ENCODE assay signal across 20 cellular contexts in the genomic region with DNA sequence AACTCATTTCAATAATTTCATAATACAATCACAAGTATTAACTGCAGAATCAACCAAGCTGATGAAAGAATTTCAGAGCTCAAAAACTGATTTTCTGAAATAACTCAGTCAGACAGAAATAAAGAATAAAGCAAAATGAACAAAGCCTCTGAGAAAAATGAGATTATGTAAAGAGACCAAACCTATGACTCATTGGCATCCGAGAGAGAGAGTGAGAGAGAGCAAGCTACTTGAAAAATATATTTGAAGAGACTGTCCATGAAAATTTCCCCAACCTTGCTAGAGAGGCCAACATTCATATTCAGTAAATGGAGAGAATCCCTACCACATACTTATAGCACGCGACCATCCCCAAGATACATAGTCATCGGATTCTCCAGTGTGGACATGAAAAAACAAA.
"Had no signal": no experiment of that assay in that cellular context is flagged by ENCODE, and none has a peak within 500 bp of the region (broad histone marks: within the 10 kb centered on the region; RNA-seq: fewer than 3 reads in every experiment).

No MANE protein-coding gene starts in this region.

- H3K79me2 ChIP-seq: hepatocyte, parathyroid adenoma had no signal

- H3K36me3 ChIP-seq: colonic mucosa, right atrium auricular region, sigmoid colon, stomach had no signal

- H3K9ac ChIP-seq: parathyroid adenoma had no signal

- H3K4me1 ChIP-seq: colonic mucosa, parathyroid adenoma, psoas muscle, sigmoid colon, stomach had no signal

- H3K9me3 ChIP-seq: colonic mucosa, psoas muscle, right atrium auricular region, sigmoid colon, stomach had no signal

- H3K9me3 Mint-ChIP-seq: endodermal cell, nephron progenitor cell had no signal

- H3K27ac ChIP-seq: colonic mucosa, hepatocyte, parathyroid adenoma, psoas muscle, right atrium auricular region, sigmoid colon, skin epidermis, stomach had no signal

- H2AFZ ChIP-seq: hepatocyte, parathyroid adenoma had no signal

- H3K27me3 ChIP-seq: colonic mucosa, hepatocyte, right atrium auricular region, sigmoid colon, stomach had no signal

- DNase-seq: cerebellar nuclear complex; colonic mucosa; dermis blood vessel endothelial cell; effector CD4-positive, alpha-beta T cell; endodermal cell; foreskin fibroblast; kidney glomerular epithelial cell; mammary epithelial cell; naive thymus-derived CD4-positive, alpha-beta T cell; nephron progenitor cell; psoas muscle; sigmoid colon; stimulated activated CD4-positive, alpha-beta T cell treated with anti-CD3 and anti-CD28 coated beads, Interleukin-12 subunit alpha, Interleukin-12 subunit beta, amount 100 ng/mL, for 4 hours; stimulated activated naive CD4-positive, alpha-beta T cell; stomach; trophoblast cell had no signal

- H3K4me2 ChIP-seq: hepatocyte had no signal

- H3K4me3 ChIP-seq: colonic mucosa, hepatocyte, psoas muscle, right atrium auricular region, sigmoid colon, skin epidermis, stomach had no signal

- H3K27ac Mint-ChIP-seq: endodermal cell; naive thymus-derived CD4-positive, alpha-beta T cell; nephron progenitor cell had no signal

- ATAC-seq: naive thymus-derived CD4-positive, alpha-beta T cell; psoas muscle had no signal
